In the genomic region with DNA sequence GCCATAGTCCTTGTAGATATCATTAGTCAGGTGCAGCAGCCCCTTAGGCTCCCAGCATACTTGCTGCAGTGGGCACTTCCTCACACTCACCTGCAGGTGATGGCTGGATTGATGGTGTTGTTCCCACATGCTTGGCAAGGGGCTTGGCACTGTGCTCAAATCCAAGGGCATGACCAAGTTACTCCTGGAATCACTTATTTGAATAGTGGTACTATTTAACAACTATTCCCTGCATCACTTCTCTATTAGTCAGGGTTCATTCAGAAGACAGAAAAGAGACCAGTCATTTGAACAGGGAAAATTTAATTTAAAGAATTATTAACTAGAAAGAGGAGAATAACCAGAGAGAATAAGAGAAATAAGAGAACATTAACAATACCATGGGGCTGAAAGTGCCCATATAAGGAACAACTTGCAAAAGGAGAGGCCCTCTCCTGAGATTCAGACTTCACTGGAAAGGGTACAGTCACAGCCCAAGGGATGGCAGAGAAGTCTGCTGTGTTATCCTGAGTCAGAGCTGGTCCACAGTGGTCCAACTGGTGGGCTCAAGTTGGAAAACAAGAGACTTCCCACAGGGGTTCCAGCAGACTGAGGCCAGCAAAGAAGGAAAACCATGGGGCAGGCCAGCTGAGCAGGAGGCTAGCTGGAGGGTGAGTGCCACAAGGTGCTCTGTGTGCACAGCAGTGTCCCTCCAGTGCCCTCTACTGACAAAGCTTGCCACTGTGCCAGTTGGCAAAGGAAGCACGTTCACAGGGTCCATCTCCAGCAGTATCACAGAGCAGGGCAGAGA, we compare ENCODE assay signal across 8 cellular contexts. TPM values are rescaled to one million over a fixed set of nuclear protein-coding genes. Genes with fewer than 3 reads are reported as not detected.
DNase-seq lines count a peak whose midpoint lies in the region; ATAC-seq and TF ChIP-seq lines count a peak whose summit lies in the region.

No MANE protein-coding gene starts in this region.

- H3K9ac ChIP-seq in adipocyte (ENCODE audit: low read length) = no peak overlapping the region

- peaks cover 2% of the 10 kb centered on the region for H3K4me1 Mint-ChIP-seq in CD14-positive monocyte

- H3K4me1 ChIP-seq in adipocyte (ENCODE audit: control insufficient read depth, insufficient read depth, low read length) = no peaks in the 10 kb centered on the region

- DNase-seq in CD14-positive monocyte (ENCODE audit: low spot score) (no peak), NOMO-1 treated with DMSO at 0.1 percent for 48 hours (lab: John Stamatoyannopoulos, UW; ENCODE audit: unreplicated experiment) (peak; percentile 45), adipocyte (ENCODE audit: low read depth) (peak; percentile 41), left cardiac atrium (no peak), retinal pigment epithelial cell (ENCODE audit: low read depth) (no peak), NCI-H187 (lab: John Stamatoyannopoulos, UW) (no peak)

- H3K27me3 ChIP-seq in adipocyte (replicated peaks; ENCODE audit: control insufficient read depth, insufficient read depth, low read length) = no peaks in the 10 kb centered on the region

- peak; percentile 66 for TF ChIP-seq CTCF in CD14-positive monocyte (IDR thresholded peaks at IDR 0.05)
- TF ChIP-seq CTCF in retinal pigment epithelial cell (conservative IDR thresholded peaks at IDR 0.05; ENCODE audit: low read depth, low read length) = peak; percentile 89

- H3K9me3 Mint-ChIP-seq in CD14-positive monocyte = no peaks in the 10 kb centered on the region

- no peaks in the 10 kb centered on the region for H3K36me3 ChIP-seq in adipocyte (ENCODE audit: control insufficient read depth, insufficient read depth, low read length, severe bottlenecking)

- no peak overlapping the region for H3K4me3 ChIP-seq in adipocyte (ENCODE audit: low read length)
- H3K4me3 ChIP-seq in retinal pigment epithelial cell (ENCODE audit: low read length) = no peak overlapping the region

- intact Hi-C loops in CD14-positive monocyte (cut with micrococcal nuclease) (loop anchor here (10.0 kb wide), 1 partner anchor 310 kb away; no protein-coding TSS in a partner anchor), left cardiac atrium (cut with DNase I) (no loop called here)

- peaks cover 0 to 2% (median 0%) of the 10 kb centered on the region in 3 donors for H3K27me3 Mint-ChIP-seq in CD14-positive monocyte (ENCODE audit: low read depth in 3 of 3)

- no peaks in the 10 kb centered on the region for H3K36me3 Mint-ChIP-seq in CD14-positive monocyte

- peak overlapping the region in 1 of 7 donors; percentile 10 for H3K27ac Mint-ChIP-seq in CD14-positive monocyte

- peak; percentile 67 for ATAC-seq in GM18858 (IDR thresholded peaks at IDR 0.05; ENCODE audit: unreplicated experiment)
- ATAC-seq in HG03175 (IDR thresholded peaks at IDR 0.05; ENCODE audit: unreplicated experiment) = peak; percentile 79
- peak; percentile 59 to 89 for ATAC-seq in left cardiac atrium

- H3K9me3 ChIP-seq in adipocyte (ENCODE audit: control insufficient read depth, low read length) = no peaks in the 10 kb centered on the region

- no peak overlapping the region for H3K4me3 Mint-ChIP-seq in CD14-positive monocyte

RNA-seq across cellular contexts. Expression of a gene that starts 9.8 kb away (rescaled TPM):
- not detected for polyA plus RNA-seq in CD14-positive monocyte
- total RNA-seq in left cardiac atrium = 10 to 100 TPM; 11.5 to 88.4 TPM

RNA-seq across cellular contexts. Expression of a gene that starts 22.1 kb away (rescaled TPM):
- 1 to 10 TPM; 1.2 to 2.4 TPM for polyA plus RNA-seq in CD14-positive monocyte
- total RNA-seq in left cardiac atrium = 10 to 100 TPM; 16.1 to 21.5 TPM

Comparison
In these comparisons a context has a peak if more than half of its experiments do, and no peak if none do; other contexts are left out.
1. DNase-seq: peak in NOMO-1 treated with DMSO at 0.1 percent for 48 hours (single experiment) and adipocyte (single experiment); none in CD14-positive monocyte (single experiment), left cardiac atrium (single experiment), retinal pigment epithelial cell (single experiment) and NCI-H187 (0 of 2).
2. intact Hi-C loops: an anchor here in CD14-positive monocyte (10.0 kb wide); none called in left cardiac atrium.
3. Peak in every context shown above with its lines, with median percentiles within 50 percentile points of each other: ATAC-seq.